Comparison of ENCODE assay signal across 1 cellular context in the genomic region with DNA sequence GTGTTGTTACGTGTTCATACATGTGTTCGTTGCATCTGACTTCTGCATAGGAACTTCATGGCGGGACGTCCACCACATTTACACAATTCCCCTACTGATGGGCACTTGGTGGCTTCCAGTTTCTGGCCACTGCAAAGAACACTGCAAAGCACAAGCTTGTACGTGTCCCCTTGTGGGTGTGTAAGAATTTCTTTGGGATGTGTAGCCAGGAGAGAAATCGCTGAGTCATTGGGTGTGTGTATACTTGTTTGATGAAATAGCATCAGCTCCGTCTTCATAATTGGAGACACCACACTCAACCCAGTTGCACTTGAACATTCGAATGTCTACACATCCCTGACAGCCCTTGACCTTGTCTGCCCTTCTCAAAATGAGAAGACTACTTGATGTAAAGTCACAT.
TF ChIP-seq lines count a peak whose summit lies in the region.

No MANE protein-coding gene starts in this region.

TF ChIP-seq in endothelial cell of umbilical vein, 7 proteins besides CTCF, POLR2A, EP300 and RAD21:
- no peak for TF ChIP-seq JUN (IDR thresholded peaks at IDR 0.05; ENCODE audit: borderline replicate concordance, insufficient read depth, insufficient read length, low read depth)
- no peak for TF ChIP-seq FOS (IDR thresholded peaks at IDR 0.05; ENCODE audit: borderline replicate concordance, insufficient read depth, low read length)
- no peak for TF ChIP-seq MYC (IDR thresholded peaks at IDR 0.05; ENCODE audit: low read depth, low read length)
- TF ChIP-seq EZH2 (IDR thresholded peaks at IDR 0.05; ENCODE audit: borderline replicate concordance, low read depth, low read length, severe bottlenecking), result no peak
- TF ChIP-seq MAX (IDR thresholded peaks at IDR 0.05; ENCODE audit: insufficient read depth, insufficient read length), result no peak
- TF ChIP-seq POLR2AphosphoS5 (IDR thresholded peaks at IDR 0.05; ENCODE audit: insufficient read depth, low read depth, low read length), result no peak
- no peak for TF ChIP-seq GATA2 (IDR thresholded peaks at IDR 0.05; ENCODE audit: insufficient read depth, insufficient read length, low read depth, low read length)
